Comparison of ENCODE assay signal across 1 cellular context in genomic region chr10:30013684-30014246, GRCh38.
TF ChIP-seq lines count a peak whose summit lies in the region.

No MANE protein-coding gene starts in this region.

TF ChIP-seq in H1, 55 proteins besides CTCF, POLR2A, EP300 and RAD21:
- TF ChIP-seq ATF3 (IDR thresholded peaks at IDR 0.05; ENCODE audit: insufficient read depth, low read depth, low read length) (no peak), MAFK (IDR thresholded peaks at IDR 0.05; ENCODE audit: low read depth, low read length) (no peak), SAP30 (IDR thresholded peaks at IDR 0.05; ENCODE audit: insufficient read depth, insufficient replicate concordance, low read length) (no peak), RXRA (IDR thresholded peaks at IDR 0.05; ENCODE audit: insufficient read depth, low read depth, low read length) (no peak), POU5F1 (IDR thresholded peaks at IDR 0.05; ENCODE audit: low read depth, low read length) (no peak), SRF (IDR thresholded peaks at IDR 0.05; ENCODE audit: low read depth, low read length) (no peak), CTBP2 (IDR thresholded peaks at IDR 0.05; ENCODE audit: borderline replicate concordance, insufficient read depth, insufficient read length, low read length) (no peak), E2F6 (IDR thresholded peaks at IDR 0.05) (no peak), CHD2 (IDR thresholded peaks at IDR 0.05; ENCODE audit: low read length) (no peak), GTF2F1 (IDR thresholded peaks at IDR 0.05; ENCODE audit: borderline replicate concordance, low read depth, low read length) (no peak), HDAC2 (IDR thresholded peaks at IDR 0.05; ENCODE audit: borderline replicate concordance in 1 of 2, low read depth in 2 of 2, low read length in 2 of 2) (no peak), CREB1 (IDR thresholded peaks at IDR 0.05) (no peak), YY1 (IDR thresholded peaks at IDR 0.05; ENCODE audit: low read depth, low read length) (no peak), JUN (IDR thresholded peaks at IDR 0.05; ENCODE audit: low read depth, low read length) (no peak), TCF12 (IDR thresholded peaks at IDR 0.05; ENCODE audit: low read depth, low read length) (no peak), NANOG (IDR thresholded peaks at IDR 0.05; ENCODE audit: insufficient read depth, low read depth, low read length, poor library complexity, severe bottlenecking) (no peak), GABPA (IDR thresholded peaks at IDR 0.05; ENCODE audit: borderline replicate concordance, insufficient read depth, low read length) (no peak)
